In genomic region chr2:144159264-144159663, GRCh38 we compare ENCODE assay signal across 17 cellular contexts.
"Had no signal": no experiment of that assay in that cellular context is flagged by ENCODE, and none has a peak within 500 bp of the region (broad histone marks: within the 10 kb centered on the region; RNA-seq: fewer than 3 reads in every experiment).

No MANE protein-coding gene starts in this region.

- DNase-seq: activated CD4-positive, alpha-beta T cell treated with anti-CD3 and anti-CD28 coated beads for 48 hours; activated CD8-positive, alpha-beta memory T cell treated with anti-CD3 and anti-CD28 coated beads, Interleukin-2, amount 50 U/mL, for 4 hours; activated CD8-positive, alpha-beta T cell treated with anti-CD3 and anti-CD28 coated beads, Interleukin-2, amount 10 ng/mL, durations not matched to agents 7 days and 5 days; activated effector memory CD4-positive, alpha-beta T cell treated with anti-CD3 and anti-CD28 coated beads, Interleukin-2, amount 50 U/mL, for 16 hours; activated T-cell treated with anti-CD3 and anti-CD28 coated beads, Interleukin-2, amount 50 U/mL, for 48 hours; adrenal gland; dorsolateral prefrontal cortex; hippocampal formation; mammary epithelial cell; mucosa of descending colon; naive thymus-derived CD4-positive, alpha-beta T cell; stimulated activated CD4-positive, alpha-beta T cell treated with anti-CD3 and anti-CD28 coated beads, Interleukin-2, amount 100 ng/mL, for 48 hours had no signal

- H3K4me1 Mint-ChIP-seq: activated naive CD4-positive, alpha-beta T cell treated with anti-CD3 and anti-CD28 coated beads, Interleukin-2, amount 50 U/mL, for 24 hours; naive thymus-derived CD4-positive, alpha-beta T cell had no signal

- H3K27me3 Mint-ChIP-seq: activated naive CD4-positive, alpha-beta T cell treated with anti-CD3 and anti-CD28 coated beads, Interleukin-2, amount 50 U/mL, for 24 hours; naive thymus-derived CD4-positive, alpha-beta T cell; stimulated activated memory B cell treated with anti-CD40 and anti-IgM and Interleukin-4, amounts not matched to agents 10 μg/mL and 1 μg/mL and 100 μg/mL, for 72 hours had no signal

- H3K36me3 Mint-ChIP-seq: activated naive CD4-positive, alpha-beta T cell treated with anti-CD3 and anti-CD28 coated beads, Interleukin-2, amount 50 U/mL, for 24 hours; stimulated activated memory B cell treated with anti-CD40 and anti-IgM and Interleukin-4, amounts not matched to agents 10 μg/mL and 1 μg/mL and 100 μg/mL, for 72 hours; WTC11 had no signal

- H3K27ac Mint-ChIP-seq: activated CD8-positive, alpha-beta T cell treated with anti-CD3 and anti-CD28 coated beads, Interleukin-2, amount 10 ng/mL, durations not matched to agents 7 days and 5 days; activated naive CD4-positive, alpha-beta T cell treated with anti-CD3 and anti-CD28 coated beads, Interleukin-2, amount 50 U/mL, for 24 hours; naive thymus-derived CD4-positive, alpha-beta T cell; stimulated activated memory B cell treated with anti-CD40 and anti-IgM and Interleukin-4, amounts not matched to agents 10 μg/mL and 1 μg/mL and 100 μg/mL, for 72 hours; WTC11 had no signal

- H3K4me3 ChIP-seq: adrenal gland, dorsolateral prefrontal cortex, mucosa of descending colon had no signal

- H3K4me3 Mint-ChIP-seq: activated CD8-positive, alpha-beta T cell treated with anti-CD3 and anti-CD28 coated beads, Interleukin-2, amount 10 ng/mL, durations not matched to agents 7 days and 5 days; activated naive CD4-positive, alpha-beta T cell treated with anti-CD3 and anti-CD28 coated beads, Interleukin-2, amount 50 U/mL, for 24 hours; naive thymus-derived CD4-positive, alpha-beta T cell; stimulated activated memory B cell treated with anti-CD40 and anti-IgM and Interleukin-4, amounts not matched to agents 10 μg/mL and 1 μg/mL and 100 μg/mL, for 72 hours; WTC11 had no signal

- H3K27me3 ChIP-seq: adrenal gland, dorsolateral prefrontal cortex had no signal

- H3K4me1 ChIP-seq: adrenal gland, parathyroid adenoma had no signal

- ATAC-seq: activated CD8-positive, alpha-beta T cell treated with anti-CD3 and anti-CD28 coated beads, Interleukin-2, amount 10 ng/mL, durations not matched to agents 7 days and 5 days; left lobe of liver; mucosa of descending colon; naive thymus-derived CD4-positive, alpha-beta T cell; stimulated activated memory B cell treated with anti-CD40 and anti-IgM and Interleukin-4, amounts not matched to agents 10 μg/mL and 1 μg/mL and 100 μg/mL, for 72 hours; WTC11 had no signal

- H3K27ac ChIP-seq: adrenal gland, dorsolateral prefrontal cortex, parathyroid adenoma had no signal

- H3K36me3 ChIP-seq: adrenal gland had no signal

- H3K9me3 Mint-ChIP-seq: activated naive CD4-positive, alpha-beta T cell treated with anti-CD3 and anti-CD28 coated beads, Interleukin-2, amount 50 U/mL, for 24 hours; stimulated activated memory B cell treated with anti-CD40 and anti-IgM and Interleukin-4, amounts not matched to agents 10 μg/mL and 1 μg/mL and 100 μg/mL, for 72 hours; WTC11 had no signal

- H3K9me3 ChIP-seq: adrenal gland, mucosa of descending colon had no signal
